Comparison of ENCODE assay signal across 18 cellular contexts in genomic region chr3:167723872-167724271, GRCh38. TPM values are rescaled to one million over a fixed set of nuclear protein-coding genes. Genes with fewer than 3 reads are reported as not detected.
DNase-seq lines count a peak whose midpoint lies in the region; ATAC-seq and TF ChIP-seq lines count a peak whose summit lies in the region.
"Had no signal": no experiment of that assay in that cellular context is flagged by ENCODE, and none has a peak within 500 bp of the region (broad histone marks: within the 10 kb centered on the region; RNA-seq: fewer than 3 reads in every experiment).

No MANE protein-coding gene starts in this region.

- no peak overlapping the region for H3K4me3 Mint-ChIP-seq in T-helper 17 cell
- no peak overlapping the region for H3K4me3 Mint-ChIP-seq in effector memory CD8-positive, alpha-beta T cell
- no peak overlapping the region for H3K4me3 Mint-ChIP-seq in mesothelial cell of epicardium
- H3K4me3 Mint-ChIP-seq: CD14-positive monocyte had no signal

- peak overlapping the region; percentile 63 for H3K27ac Mint-ChIP-seq in T-helper 17 cell
- peak overlapping the region; percentile 12 to 73 for H3K27ac Mint-ChIP-seq in effector memory CD8-positive, alpha-beta T cell
- H3K27ac Mint-ChIP-seq in mesothelial cell of epicardium: peak overlapping the region; percentile 20

- H3K4me1 Mint-ChIP-seq in T-helper 17 cell (peaks cover 46% of the 10 kb centered on the region), mesothelial cell of epicardium (peaks cover 10% of the 10 kb centered on the region)
- H3K4me1 Mint-ChIP-seq in effector memory CD8-positive, alpha-beta T cell (ENCODE audit: low read depth in 2 of 2): peaks cover 31 to 66% of the 10 kb centered on the region in 2 donors

- H3K36me3 Mint-ChIP-seq in T-helper 17 cell (ENCODE audit: low read depth) (peaks cover 5% of the 10 kb centered on the region), mesothelial cell of epicardium (peaks cover 19% of the 10 kb centered on the region)
- H3K36me3 Mint-ChIP-seq in effector memory CD8-positive, alpha-beta T cell (ENCODE audit: insufficient read depth): peaks cover 20% of the 10 kb centered on the region

- H3K27me3 Mint-ChIP-seq in T-helper 17 cell: no peaks in the 10 kb centered on the region
- no peaks in the 10 kb centered on the region for H3K27me3 Mint-ChIP-seq in effector memory CD8-positive, alpha-beta T cell
- no peaks in the 10 kb centered on the region for H3K27me3 Mint-ChIP-seq in mesothelial cell of epicardium (ENCODE audit: low read depth)

- ATAC-seq in T-helper 17 cell (no peak), GM19463 (IDR thresholded peaks at IDR 0.05; ENCODE audit: unreplicated experiment) (no peak)
- ATAC-seq in effector memory CD8-positive, alpha-beta T cell (replicated peaks): no peak

- no peaks in the 10 kb centered on the region for H3K9me3 ChIP-seq in T-helper 17 cell (ENCODE audit: control insufficient read depth, low read length, poor library complexity, severe bottlenecking)

- TF ChIP-seq CTCF in mesothelial cell of epicardium (IDR thresholded peaks at IDR 0.05; ENCODE audit: unreplicated experiment): no peak

- DNase-seq in HUDEP-2 (lab: John Stamatoyannopoulos, UW; ENCODE audit: unreplicated experiment in 76 of 76): peak in 51 of 76 experiments; percentile 1 to 89 (median 64)
- no peak for DNase-seq in T-helper 17 cell
- no peak for DNase-seq in effector memory CD8-positive, alpha-beta T cell
- DNase-seq in mesothelial cell of epicardium (ENCODE audit: low spot score in 2 of 2, unreplicated experiment in 2 of 2): no peak
- no peak for DNase-seq in GM19240 (ENCODE audit: insufficient read length, low spot score)
- no peak for DNase-seq in EL
- no peak for DNase-seq in islet precursor cell
- DNase-seq: ACHN; AML-193; DMS53; Kasumi-1; NCI-H1105; NCI-H1694; NCI-H446; NK-92 treated with Interleukin-12 subunit alpha and Interleukin-12 subunit beta, amount 100 ng/mL, for 24 hours; SIG-M5 had no signal

- H3K9me3 Mint-ChIP-seq in effector memory CD8-positive, alpha-beta T cell: no peaks in the 10 kb centered on the region
- peaks cover under 1% of the 10 kb centered on the region for H3K9me3 Mint-ChIP-seq in mesothelial cell of epicardium

RNA-seq across cellular contexts. Expression of gene PDCD10, which starts 10.8 kb away (rescaled TPM):
- 10 to 100 TPM; 51.1 to 55.5 TPM for total RNA-seq in T-helper 17 cell
- total RNA-seq in mesothelial cell of epicardium: 34.3 to 36.9 TPM (median 35.3 TPM) in 3 replicates

RNA-seq across cellular contexts. Expression of gene SERPINI1, which starts 11.6 kb away (rescaled TPM):
- 1 to 10 TPM; 2.8 to 3.6 TPM for total RNA-seq in T-helper 17 cell
- total RNA-seq in mesothelial cell of epicardium: 5.2 to 6.1 TPM (median 5.8 TPM) in 3 replicates

Comparison
In these comparisons a context has a peak if more than half of its experiments do, and no peak if none do; other contexts are left out.
1. DNase-seq: peak in HUDEP-2 (51 of 76); none in T-helper 17 cell (0 of 3), effector memory CD8-positive, alpha-beta T cell (0 of 3), mesothelial cell of epicardium (0 of 2), GM19240 (single experiment), EL (single experiment) and islet precursor cell (single experiment).
2. Peak in every context shown above with its lines, with median percentiles within 50 percentile points of each other: H3K27ac Mint-ChIP-seq.